In the genomic region with DNA sequence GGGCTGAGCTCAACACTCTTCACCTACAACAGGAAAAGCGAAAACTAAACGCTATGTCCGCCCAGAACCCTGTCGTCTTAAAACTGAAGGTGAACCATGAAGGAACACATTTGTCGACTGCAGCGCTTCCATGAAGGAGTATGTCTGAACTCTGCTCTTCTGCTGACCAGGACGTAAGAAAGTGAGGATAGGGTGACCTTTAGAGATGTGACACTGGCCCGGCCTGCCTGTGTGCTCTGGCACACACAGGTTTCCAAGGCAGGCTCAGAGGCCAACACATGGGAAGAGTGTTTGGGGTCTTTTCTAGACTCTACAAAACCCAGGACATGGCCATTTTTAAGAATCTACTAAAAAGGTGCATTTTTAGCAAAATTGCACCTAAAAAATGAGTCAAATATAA, we compare ENCODE assay signal across 14 cellular contexts.
"Had no signal": no experiment of that assay in that cellular context is flagged by ENCODE, and none has a peak within 500 bp of the region (broad histone marks: within the 10 kb centered on the region; RNA-seq: fewer than 3 reads in every experiment).

No MANE protein-coding gene starts in this region.

- H3K27ac Mint-ChIP-seq: natural killer cell treated with Interleukin-12 subunit alpha and Interleukin-12 subunit beta and Interleukin-15 and Interleukin-18, amount 100 ng/mL, for 72 hours; progenitor cell of endocrine pancreas had no signal

- ATAC-seq: natural killer cell treated with Interleukin-12 subunit alpha and Interleukin-12 subunit beta and Interleukin-15 and Interleukin-18, amount 100 ng/mL, for 72 hours; right lobe of liver; stimulated activated naive CD8-positive, alpha-beta T cell treated with anti-CD3 and anti-CD28 coated beads, Interleukin-15, amount 100 ng/mL, for 72 hours; T-cell; upper lobe of right lung had no signal

- H3K27me3 Mint-ChIP-seq: natural killer cell treated with Interleukin-12 subunit alpha and Interleukin-12 subunit beta and Interleukin-15 and Interleukin-18, amount 100 ng/mL, for 72 hours; progenitor cell of endocrine pancreas; stimulated activated naive CD8-positive, alpha-beta T cell treated with anti-CD3 and anti-CD28 coated beads, Interleukin-15, amount 100 ng/mL, for 72 hours; T-cell had no signal

- H3K9me3 Mint-ChIP-seq: natural killer cell treated with Interleukin-12 subunit alpha and Interleukin-12 subunit beta and Interleukin-15 and Interleukin-18, amount 100 ng/mL, for 72 hours; stimulated activated naive CD8-positive, alpha-beta T cell treated with anti-CD3 and anti-CD28 coated beads, Interleukin-15, amount 100 ng/mL, for 72 hours; T-cell had no signal

- DNase-seq: activated CD4-positive, CD25-positive, alpha-beta regulatory T cell treated with anti-CD3 and anti-CD28 coated beads, Interleukin-2, amount 50 U/mL, for 72 hours; activated effector memory CD4-positive, alpha-beta T cell treated with anti-CD3 and anti-CD28 coated beads, Interleukin-2, amount 50 U/mL, for 16 hours; foreskin melanocyte; left colon; mammary epithelial cell; SK-N-SH; spleen; stimulated activated naive CD8-positive, alpha-beta T cell treated with anti-CD3 and anti-CD28 coated beads, Interleukin-15, amount 100 ng/mL, for 72 hours; T-cell; T-helper 9 cell; upper lobe of right lung had no signal

- H3K4me1 Mint-ChIP-seq: stimulated activated naive CD8-positive, alpha-beta T cell treated with anti-CD3 and anti-CD28 coated beads, Interleukin-15, amount 100 ng/mL, for 72 hours had no signal

- H3K4me3 Mint-ChIP-seq: natural killer cell treated with Interleukin-12 subunit alpha and Interleukin-12 subunit beta and Interleukin-15 and Interleukin-18, amount 100 ng/mL, for 72 hours; stimulated activated naive CD8-positive, alpha-beta T cell treated with anti-CD3 and anti-CD28 coated beads, Interleukin-15, amount 100 ng/mL, for 72 hours; T-cell had no signal
